18 cellular contexts compared by ENCODE assay signal in the genomic region with DNA sequence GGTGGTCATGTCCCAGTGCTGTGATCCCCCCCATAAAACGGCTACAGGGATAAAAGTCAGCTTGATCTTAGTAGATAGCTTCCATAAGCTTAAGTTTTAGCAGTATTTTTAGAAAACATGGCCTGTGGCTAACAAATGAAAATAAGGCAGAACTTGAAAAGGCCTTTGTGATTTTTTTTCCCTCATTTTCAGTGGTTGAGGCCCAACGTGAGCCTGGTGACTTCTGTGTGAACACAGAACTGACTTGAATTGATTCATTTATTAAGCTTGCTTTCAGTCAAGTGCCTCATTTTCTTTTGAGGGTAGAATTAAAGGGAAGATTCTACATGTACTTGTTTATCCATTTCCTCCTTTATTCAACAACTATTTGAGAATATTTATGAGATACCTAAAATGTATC. TPM values are rescaled to one million over a fixed set of nuclear protein-coding genes. Genes with fewer than 3 reads are reported as not detected.
DNase-seq lines count a peak whose midpoint lies in the region; ATAC-seq, FAIRE-seq and TF ChIP-seq lines count a peak whose summit lies in the region.
"Had no signal": no experiment of that assay in that cellular context is flagged by ENCODE, and none has a peak within 500 bp of the region (broad histone marks: within the 10 kb centered on the region; RNA-seq: fewer than 3 reads in every experiment).

No MANE protein-coding gene starts in this region.

- 54 to 69% (median 56%) methylated on average over 2 of the region's 2 CpGs for WGBS in stomach, 5 donors

- POLR2A ChIA-PET in T-cell (lab: Charles Lee) (interaction anchor here (0.6 to 2.9 kb wide), 11 partner anchors 9 to 1195 kb away, joined by 3 to 25 read pairs (median 4); no protein-coding TSS in a partner anchor), RWPE1 (lab: Yijun Ruan, JAX; ENCODE audit: low non-redundant PET) (no interaction called here)

- in situ Hi-C loops in brain microvascular endothelial cell (cut with HindIII; ENCODE audit: low pct_ligation_motif_present, low sequenced_read_pairs) = no loop called here

- H3K27me3 ChIP-seq in stomach = no peaks in the 10 kb centered on the region
- H3K27me3 ChIP-seq in brain microvascular endothelial cell (replicated peaks) = no peaks in the 10 kb centered on the region
- H3K27me3 ChIP-seq: body of pancreas, spleen had no signal

- H3K9me3 ChIP-seq in stomach = no peaks in the 10 kb centered on the region
- H3K9me3 ChIP-seq: body of pancreas, spleen had no signal

- peaks cover 79% of the 10 kb centered on the region for H3K36me3 Mint-ChIP-seq in T-cell
- H3K36me3 Mint-ChIP-seq: mesothelial cell of epicardium had no signal

- DNase-seq in GM12891 (ENCODE audit: insufficient read length, low spot score) = no peak
- DNase-seq in T-cell = no peak
- peak; percentile 48 for DNase-seq in medulla oblongata (ENCODE audit: extremely low spot score)
- DNase-seq in stomach = no peak
- no peak for DNase-seq in RWPE1 (ENCODE audit: low spot score)
- DNase-seq in brain microvascular endothelial cell = no peak
- DNase-seq: body of pancreas; DMS79; head of caudate nucleus; islet precursor cell; NCI-H146; NCI-H510A; posterior cingulate gyrus; spleen; stimulated activated naive CD4-positive, alpha-beta T cell treated with Interleukin-2 at 50 U/mL for 16 hours had no signal

- no peak for TF ChIP-seq CTCF in stomach (IDR thresholded peaks at IDR 0.05)
- TF ChIP-seq CTCF in RWPE1 (conservative IDR thresholded peaks at IDR 0.05; ENCODE audit: low read depth) = no peak
- TF ChIP-seq CTCF in brain microvascular endothelial cell (IDR thresholded peaks at IDR 0.05; ENCODE audit: low read depth, low read length, missing control alignments) = no peak

- H3K4me3 ChIP-seq in stomach = no peak overlapping the region
- H3K4me3 ChIP-seq in brain microvascular endothelial cell (ENCODE audit: low read depth, low read length) = no peak overlapping the region
- H3K4me3 ChIP-seq: body of pancreas, spleen had no signal

- H3K27me3 Mint-ChIP-seq in T-cell = no peaks in the 10 kb centered on the region

- FAIRE-seq in GM12891 (lab: Jason Lieb, UNC) = peak; percentile 26

- CTCF ChIA-PET in T-cell (lab: Charles Lee) (interaction anchor here (0.7 to 1.8 kb wide), 14 partner anchors 9 to 304 kb away, joined by 3 to 5 read pairs (median 4); no protein-coding TSS in a partner anchor), RWPE1 (lab: Yijun Ruan, JAX) (no interaction called here)

- peaks cover 0 to 63% (median 29%) of the 10 kb centered on the region in 4 donors for H3K4me1 ChIP-seq in stomach

- intact Hi-C loops in stomach (cut with DNase I; ENCODE audit: low total_unique reads) = no loop called here

- TF ChIP-seq POLR2A in GM12891 (IDR thresholded peaks at IDR 0.05; ENCODE audit: low read depth, low read length) (no peak), stomach (IDR thresholded peaks at IDR 0.05) (no peak)

- peak overlapping the region in 3 of 5 donors; percentile 15 to 48 (median 28) for H3K27ac ChIP-seq in stomach
- H3K27ac ChIP-seq in RWPE1 = no peak overlapping the region
- H3K27ac ChIP-seq in brain microvascular endothelial cell = no peak overlapping the region
- H3K27ac ChIP-seq: body of pancreas had no signal

- peak overlapping the region; percentile 92 to 94 for H3K27ac Mint-ChIP-seq in T-cell
- H3K27ac Mint-ChIP-seq: mesothelial cell of epicardium had no signal

- peaks cover 80 to 88% (median 84%) of the 10 kb centered on the region in 3 donors for H3K4me1 Mint-ChIP-seq in T-cell

- H3K36me3 ChIP-seq in stomach (peaks cover 10 to 63% (median 36%) of the 10 kb centered on the region in 4 donors), brain microvascular endothelial cell (replicated peaks) (peaks cover 53% of the 10 kb centered on the region)

- H3K9me3 Mint-ChIP-seq in T-cell = no peaks in the 10 kb centered on the region
- H3K9me3 Mint-ChIP-seq: mesothelial cell of epicardium had no signal

- peak overlapping the region in 1 of 3 donors; percentile 18 for H3K4me3 Mint-ChIP-seq in T-cell
- H3K4me3 Mint-ChIP-seq: mesothelial cell of epicardium had no signal

- ATAC-seq in T-cell (replicated peaks in 1 of 4) = no peak
- no peak for ATAC-seq in GM21515 (IDR thresholded peaks at IDR 0.05; ENCODE audit: unreplicated experiment)
- ATAC-seq: body of pancreas, esophagus mucosa had no signal

- TF ChIP-seq EP300 in stomach (IDR thresholded peaks at IDR 0.05) = no peak

TF ChIP-seq in GM12891, 5 proteins besides CTCF, POLR2A, EP300 and RAD21:
- TF ChIP-seq TAF1 (IDR thresholded peaks at IDR 0.05; ENCODE audit: low read depth, low read length) (no peak), POLR2AphosphoS5 (IDR thresholded peaks at IDR 0.05; ENCODE audit: low read depth, low read length) (no peak), SPI1 (IDR thresholded peaks at IDR 0.05; ENCODE audit: low read depth, low read length) (no peak), PAX5 (IDR thresholded peaks at IDR 0.05; ENCODE audit: insufficient read depth, low read length, severe bottlenecking) (no peak), POU2F2 (IDR thresholded peaks at IDR 0.05; ENCODE audit: low read depth, low read length) (no peak)

RNA-seq across cellular contexts. Expression of a gene that starts 44.6 kb away (rescaled TPM):
- 726 TPM for polyA plus RNA-seq in GM12891 (2012; ENCODE audit: low read depth, missing spikeins)
- total RNA-seq in T-cell = 1,000 to 10,000 TPM in 1 of 5 donors, 100 to 1,000 TPM in 4; 732 to 1,108 (median 781) TPM
- total RNA-seq in stomach = 100 to 1,000 TPM in 3 of 5 donors, 10 to 100 TPM in 2; 47.5 to 229 (median 176) TPM
- 100 to 1,000 TPM in 1 of 3 donors, 10 to 100 TPM in 2; 52.4 to 125 (median 65.5) TPM for polyA plus RNA-seq in stomach

Comparison
In these comparisons a context has a peak if more than half of its experiments do, and no peak if none do; other contexts are left out.
1. H3K27ac ChIP-seq: peak in stomach (3 of 5); none in RWPE1 (single experiment) and brain microvascular endothelial cell (single experiment).